In genomic region chr12:48198619-48198973, GRCh38 we compare ENCODE assay signal across 7 cellular contexts. TPM values are rescaled to one million over a fixed set of nuclear protein-coding genes. Genes with fewer than 3 reads are reported as not detected.
DNase-seq lines count a peak whose midpoint lies in the region; ATAC-seq and TF ChIP-seq lines count a peak whose summit lies in the region.

No MANE protein-coding gene starts in this region.

- H3K4me1 Mint-ChIP-seq in activated CD4-positive, alpha-beta memory T cell treated with anti-CD3 and anti-CD28 coated beads for 36 hours (ENCODE audit: low read depth), result peaks cover 31% of the 10 kb centered on the region
- peaks cover 11% of the 10 kb centered on the region for H3K4me1 Mint-ChIP-seq in osteocyte (ENCODE audit: unreplicated experiment)

- intact Hi-C loops in activated CD4-positive, alpha-beta memory T cell treated with anti-CD3 and anti-CD28 coated beads for 36 hours (cut with micrococcal nuclease), result loop anchor here (1.0 to 5.0 kb wide), 8 partner anchors 15 to 1826 kb away; partner anchors contain the start of genes ASB8, CCDC184, CCNT1 and KANSL2

- H3K36me3 Mint-ChIP-seq in activated CD4-positive, alpha-beta memory T cell treated with anti-CD3 and anti-CD28 coated beads for 36 hours, result peaks cover 28% of the 10 kb centered on the region
- H3K36me3 Mint-ChIP-seq in osteocyte (ENCODE audit: unreplicated experiment), result no peaks in the 10 kb centered on the region

- TF ChIP-seq CTCF in fibroblast of the aortic adventitia (IDR thresholded peaks at IDR 0.05; ENCODE audit: insufficient read depth, low read length), result no peak
- no peak for TF ChIP-seq CTCF in osteocyte (IDR thresholded peaks at IDR 0.05)

- peak overlapping the region; percentile 85 for H3K4me3 ChIP-seq in fibroblast of the aortic adventitia (ENCODE audit: low read depth, low read length)

- peak; percentile 44 for DNase-seq in activated CD4-positive, alpha-beta memory T cell treated with anti-CD3 and anti-CD28 coated beads for 36 hours
- no peak for DNase-seq in fibroblast of the aortic adventitia (ENCODE audit: low read depth)
- DNase-seq in osteocyte (ENCODE audit: extremely low spot score, unreplicated experiment), result no peak
- DNase-seq in NAMALWA (ENCODE audit: low spot score), result no peak

- CTCF ChIA-PET in activated CD4-positive, alpha-beta memory T cell treated with anti-CD3 and anti-CD28 coated beads for 36 hours (lab: Charles Lee), result interaction anchor here (0.6 to 6.4 kb wide), 11 partner anchors 11 to 1160 kb away, joined by 3 to 65 read pairs (median 4); partner anchors contain the start of genes ASB8 and CCDC184

- H3K27me3 Mint-ChIP-seq in activated CD4-positive, alpha-beta memory T cell treated with anti-CD3 and anti-CD28 coated beads for 36 hours, result peaks cover 4% of the 10 kb centered on the region
- H3K27me3 Mint-ChIP-seq in osteocyte (ENCODE audit: unreplicated experiment), result peaks cover 36% of the 10 kb centered on the region

- ATAC-seq in GM18868 (IDR thresholded peaks at IDR 0.05; ENCODE audit: unreplicated experiment) (peak; percentile 10), HG02943 (IDR thresholded peaks at IDR 0.05; ENCODE audit: low read depth, unreplicated experiment) (peak; percentile 9), HG03457 (IDR thresholded peaks at IDR 0.05; ENCODE audit: unreplicated experiment) (no peak)

- peaks cover 10% of the 10 kb centered on the region for H3K9me3 Mint-ChIP-seq in activated CD4-positive, alpha-beta memory T cell treated with anti-CD3 and anti-CD28 coated beads for 36 hours
- H3K9me3 Mint-ChIP-seq in osteocyte (ENCODE audit: unreplicated experiment), result peaks cover 4% of the 10 kb centered on the region

- peak overlapping the region; percentile 99 for H3K27ac Mint-ChIP-seq in activated CD4-positive, alpha-beta memory T cell treated with anti-CD3 and anti-CD28 coated beads for 36 hours
- peak overlapping the region; percentile 70 for H3K27ac Mint-ChIP-seq in osteocyte (ENCODE audit: unreplicated experiment)

- POLR2A ChIA-PET in activated CD4-positive, alpha-beta memory T cell treated with anti-CD3 and anti-CD28 coated beads for 36 hours (lab: Charles Lee), result interaction anchor here (0.6 to 3.0 kb wide), 9 partner anchors 10 to 293 kb away, joined by 3 to 13 read pairs (median 3); partner anchors contain the start of genes ASB8 and CCDC184

- H3K4me3 Mint-ChIP-seq in activated CD4-positive, alpha-beta memory T cell treated with anti-CD3 and anti-CD28 coated beads for 36 hours, result peak overlapping the region; percentile 86
- peak overlapping the region; percentile 71 for H3K4me3 Mint-ChIP-seq in osteocyte (ENCODE audit: unreplicated experiment)

RNA-seq across cellular contexts. Expression of gene OR10AD1, which starts 4.5 kb away (rescaled TPM):
- not detected for total RNA-seq in activated CD4-positive, alpha-beta memory T cell treated with anti-CD3 and anti-CD28 coated beads for 36 hours
- total RNA-seq in fibroblast of the aortic adventitia (ENCODE audit: low replicate concordance) (not detected in 2 replicates), osteocyte (not detected in 2 replicates)

RNA-seq across cellular contexts. Expression of gene CCDC184, which starts 15.2 kb away (rescaled TPM):
- total RNA-seq in activated CD4-positive, alpha-beta memory T cell treated with anti-CD3 and anti-CD28 coated beads for 36 hours, result under 1 TPM; 0.36 to 0.40 TPM
- total RNA-seq in fibroblast of the aortic adventitia (ENCODE audit: low replicate concordance) (0.63 and 1.1 TPM in 2 replicates), osteocyte (0.29 and 0.32 TPM in 2 replicates)

RNA-seq across cellular contexts. Expression of gene ASB8, which starts 41.3 kb away (rescaled TPM):
- total RNA-seq in activated CD4-positive, alpha-beta memory T cell treated with anti-CD3 and anti-CD28 coated beads for 36 hours, result 10 to 100 TPM; 31.4 to 33.6 TPM
- total RNA-seq in fibroblast of the aortic adventitia (ENCODE audit: low replicate concordance) (29.7 and 32.8 TPM in 2 replicates), osteocyte (34.4 and 36.1 TPM in 2 replicates)
